ENCODE assay signal across 1 cellular context in the genomic region with DNA sequence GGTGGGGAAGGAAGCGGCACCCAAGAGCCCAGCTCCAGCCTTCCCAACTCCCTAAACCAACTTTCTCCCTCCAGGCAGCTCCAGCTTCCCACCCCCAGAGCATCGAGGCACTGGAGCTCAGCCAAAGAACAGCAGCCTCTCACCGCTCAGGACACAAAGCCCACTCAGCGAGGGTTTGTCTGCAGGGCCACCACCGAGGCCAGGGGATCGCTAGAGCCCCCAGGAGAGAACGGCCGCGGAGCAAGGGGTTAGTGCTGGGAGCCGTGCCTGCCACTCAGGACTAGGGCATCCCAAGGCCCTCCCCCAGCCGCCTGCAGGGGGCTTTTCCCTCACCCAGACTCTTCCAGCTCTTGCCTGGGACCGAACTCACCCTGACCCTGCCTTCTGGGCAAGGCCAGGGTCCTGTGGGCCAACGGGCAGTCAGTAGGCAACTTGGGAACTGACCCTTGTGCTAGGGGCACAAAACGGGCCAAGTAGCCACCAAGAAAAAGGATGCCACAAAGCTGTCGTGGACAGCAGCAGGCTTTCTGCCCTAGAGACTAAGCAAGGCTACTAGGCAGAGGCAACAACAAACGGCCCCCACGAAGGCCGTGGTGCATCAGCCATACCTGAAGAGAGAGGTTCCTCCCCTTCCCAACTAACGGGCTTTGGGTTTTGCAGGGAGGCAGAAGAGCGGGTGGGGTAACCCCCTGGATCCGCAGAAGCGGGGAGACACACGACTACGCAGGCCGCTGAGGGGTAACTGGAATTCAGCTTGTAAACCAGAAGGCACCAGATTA.
TF ChIP-seq lines count a peak whose summit lies in the region.

No MANE protein-coding gene starts in this region.

TF ChIP-seq in WTC11, 78 proteins besides CTCF, POLR2A, EP300 and RAD21 (continued from another document):
- TF ChIP-seq ARID4B (CRISPR knock-in tag; IDR thresholded peaks at IDR 0.05; ENCODE audit: borderline replicate concordance): no peak
- no peak for TF ChIP-seq JUN (CRISPR knock-in tag; IDR thresholded peaks at IDR 0.05)
- no peak for TF ChIP-seq SOX15 (CRISPR knock-in tag; IDR thresholded peaks at IDR 0.05)
- TF ChIP-seq EMX1 (CRISPR knock-in tag; IDR thresholded peaks at IDR 0.05): no peak
- TF ChIP-seq, protein P1, sequence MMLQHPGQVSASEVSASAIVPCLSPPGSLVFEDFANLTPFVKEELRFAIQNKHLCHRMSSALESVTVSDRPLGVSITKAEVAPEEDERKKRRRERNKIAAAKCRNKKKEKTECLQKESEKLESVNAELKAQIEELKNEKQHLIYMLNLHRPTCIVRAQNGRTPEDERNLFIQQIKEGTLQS (CRISPR knock-in tag; conservative IDR thresholded peaks at IDR 0.05): no peak
- TF ChIP-seq, protein P2, sequence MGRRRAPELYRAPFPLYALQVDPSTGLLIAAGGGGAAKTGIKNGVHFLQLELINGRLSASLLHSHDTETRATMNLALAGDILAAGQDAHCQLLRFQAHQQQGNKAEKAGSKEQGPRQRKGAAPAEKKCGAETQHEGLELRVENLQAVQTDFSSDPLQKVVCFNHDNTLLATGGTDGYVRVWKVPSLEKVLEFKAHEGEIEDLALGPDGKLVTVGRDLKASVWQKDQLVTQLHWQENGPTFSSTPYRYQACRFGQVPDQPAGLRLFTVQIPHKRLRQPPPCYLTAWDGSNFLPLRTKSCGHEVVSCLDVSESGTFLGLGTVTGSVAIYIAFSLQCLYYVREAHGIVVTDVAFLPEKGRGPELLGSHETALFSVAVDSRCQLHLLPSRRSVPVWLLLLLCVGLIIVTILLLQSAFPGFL (CRISPR knock-in tag; IDR thresholded peaks at IDR 0.05; ENCODE audit: borderline replicate concordance): no peak
- TF ChIP-seq, protein P3, sequence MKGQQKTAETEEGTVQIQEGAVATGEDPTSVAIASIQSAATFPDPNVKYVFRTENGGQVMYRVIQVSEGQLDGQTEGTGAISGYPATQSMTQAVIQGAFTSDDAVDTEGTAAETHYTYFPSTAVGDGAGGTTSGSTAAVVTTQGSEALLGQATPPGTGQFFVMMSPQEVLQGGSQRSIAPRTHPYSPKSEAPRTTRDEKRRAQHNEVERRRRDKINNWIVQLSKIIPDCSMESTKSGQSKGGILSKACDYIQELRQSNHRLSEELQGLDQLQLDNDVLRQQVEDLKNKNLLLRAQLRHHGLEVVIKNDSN (CRISPR knock-in tag; IDR thresholded peaks at IDR 0.05): no peak
